Comparison of ENCODE assay signal across 19 cellular contexts in genomic region chr3:158085358-158085757, GRCh38. TPM values are rescaled to one million over a fixed set of nuclear protein-coding genes. Genes with fewer than 3 reads are reported as not detected.
"Had no signal": no experiment of that assay in that cellular context is flagged by ENCODE, and none has a peak within 500 bp of the region (broad histone marks: within the 10 kb centered on the region; RNA-seq: fewer than 3 reads in every experiment).

No MANE protein-coding gene starts in this region.

- ATAC-seq: left colon; left ventricle myocardium superior; natural killer cell treated with Interleukin-12 subunit alpha and Interleukin-12 subunit beta and Interleukin-15 and Interleukin-18, amount 100 ng/mL, for 72 hours had no signal

- DNase-seq: cortex of kidney; dorsolateral prefrontal cortex; effector CD8-positive, alpha-beta T cell; esophagus squamous epithelium; left colon; left ventricle myocardium superior; nucleus accumbens; ovary; stimulated activated CD4-positive, alpha-beta T cell treated with anti-CD3 and anti-CD28 coated beads, Interleukin-2, amount 100 ng/mL, for 48 hours; stimulated activated naive CD4-positive, alpha-beta T cell treated with Interleukin-2 at 50 U/mL for 16 hours; trophoblast cell had no signal

- H3K9me3 ChIP-seq: esophagus squamous epithelium, ovary, right atrium auricular region had no signal

- H3K27ac ChIP-seq: dorsolateral prefrontal cortex, esophagus squamous epithelium, hepatocyte, neural progenitor cell, ovary, right atrium auricular region had no signal

- H2AFZ ChIP-seq: hepatocyte, neural progenitor cell had no signal

- H3K9ac ChIP-seq: neural progenitor cell had no signal

- H3K4me1 ChIP-seq: esophagus squamous epithelium, neural progenitor cell, right atrium auricular region had no signal

- H3K27me3 ChIP-seq: ovary, right atrium auricular region had no signal

- H3K4me2 ChIP-seq: hepatocyte, neural progenitor cell, smooth muscle cell had no signal

- H3K36me3 ChIP-seq: esophagus squamous epithelium, neural progenitor cell, ovary, right atrium auricular region had no signal

- H3K4me3 ChIP-seq: dorsolateral prefrontal cortex, esophagus squamous epithelium, hepatocyte, lung, neural progenitor cell, ovary, right atrium auricular region, smooth muscle cell had no signal

- H3K79me2 ChIP-seq: hepatocyte had no signal

RNA-seq across cellular contexts. Expression of gene SHOX2, which starts 20.9 kb away (rescaled TPM):
- total RNA-seq: esophagus squamous epithelium, kidney epithelial cell, mucosa of gallbladder had no signal
